9 cellular contexts compared by ENCODE assay signal in the genomic region with DNA sequence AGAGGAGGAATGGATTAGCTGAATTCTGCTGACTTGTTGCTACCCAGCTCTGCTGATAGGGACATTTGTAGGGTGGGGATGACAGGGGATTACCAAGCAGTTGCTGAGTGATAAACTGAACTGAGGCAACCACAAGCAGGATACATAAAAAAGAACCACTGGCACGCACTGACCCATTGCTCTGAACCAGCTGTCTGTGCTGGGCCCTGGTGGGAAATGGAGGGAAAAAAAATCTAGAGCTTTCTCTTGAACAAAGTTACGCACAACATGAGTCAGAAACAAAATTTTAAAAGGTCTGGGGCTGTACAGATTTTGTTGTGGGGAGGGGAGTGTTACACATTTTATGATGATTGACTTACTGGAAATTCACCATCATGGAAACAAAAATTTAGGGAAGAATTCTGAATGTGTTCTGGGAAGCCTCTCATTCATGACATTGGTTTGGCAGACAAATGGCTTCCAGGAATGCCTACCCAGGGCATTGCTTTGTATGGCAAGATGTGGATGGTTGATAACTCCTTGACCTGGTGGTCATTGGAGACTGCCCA. TPM values are rescaled to one million over a fixed set of nuclear protein-coding genes. Genes with fewer than 3 reads are reported as not detected.
DNase-seq lines count a peak whose midpoint lies in the region; ATAC-seq and TF ChIP-seq lines count a peak whose summit lies in the region.
"Had no signal": no experiment of that assay in that cellular context is flagged by ENCODE, and none has a peak within 500 bp of the region (broad histone marks: within the 10 kb centered on the region; RNA-seq: fewer than 3 reads in every experiment).

No MANE protein-coding gene starts in this region.

- TF ChIP-seq CTCF in WERI-Rb-1 (IDR thresholded peaks at IDR 0.05; ENCODE audit: low read depth, low read length), result no peak
- TF ChIP-seq CTCF in mucosa of descending colon (IDR thresholded peaks at IDR 0.05), result no peak

- H3K4me3 ChIP-seq in WERI-Rb-1 (ENCODE audit: low read depth, low read length) (no peak overlapping the region), mucosa of descending colon (no peak overlapping the region)
- H3K4me3 ChIP-seq: BLaER1 treated with 17β-estradiol and CSF1 and Interleukin-3, amounts not matched to agents 10 nM and 100 nM had no signal

- no peak overlapping the region for H3K27ac ChIP-seq in WERI-Rb-1

- peaks cover 11% of the 10 kb centered on the region for H3K4me1 ChIP-seq in mucosa of descending colon (ENCODE audit: low read depth)

- no peaks in the 10 kb centered on the region for H3K36me3 Mint-ChIP-seq in activated T-cell treated with anti-CD3 and anti-CD28 coated beads, Interleukin-2, amount 50 U/mL, for 24 hours (ENCODE audit: low read depth)

- no peaks in the 10 kb centered on the region for H3K9me3 Mint-ChIP-seq in activated T-cell treated with anti-CD3 and anti-CD28 coated beads, Interleukin-2, amount 50 U/mL, for 24 hours

- H3K36me3 ChIP-seq in WERI-Rb-1 (no peaks in the 10 kb centered on the region; the same call in 1 of the 2 replicates), mucosa of descending colon (ENCODE audit: low read depth) (no peaks in the 10 kb centered on the region)

- H3K27ac Mint-ChIP-seq in activated T-cell treated with anti-CD3 and anti-CD28 coated beads, Interleukin-2, amount 50 U/mL, for 24 hours, result peak overlapping the region; percentile 76

- no peaks in the 10 kb centered on the region for H3K9me3 ChIP-seq in WERI-Rb-1 (ENCODE audit: severe bottlenecking)
- H3K9me3 ChIP-seq in mucosa of descending colon, result no peaks in the 10 kb centered on the region
- H3K9me3 ChIP-seq: BLaER1 treated with 17β-estradiol and CSF1 and Interleukin-3, amounts not matched to agents 10 nM and 100 nM had no signal

- peak; percentile 82 for ATAC-seq in HG03064 (IDR thresholded peaks at IDR 0.05; ENCODE audit: low read depth, unreplicated experiment)
- peak; percentile 65 for ATAC-seq in mucosa of descending colon

- no peak overlapping the region for H3K4me3 Mint-ChIP-seq in activated T-cell treated with anti-CD3 and anti-CD28 coated beads, Interleukin-2, amount 50 U/mL, for 24 hours

- H3K27me3 Mint-ChIP-seq in activated T-cell treated with anti-CD3 and anti-CD28 coated beads, Interleukin-2, amount 50 U/mL, for 24 hours, result no peaks in the 10 kb centered on the region

- H3K4me1 Mint-ChIP-seq in activated T-cell treated with anti-CD3 and anti-CD28 coated beads, Interleukin-2, amount 50 U/mL, for 24 hours (ENCODE audit: low read depth), result peaks cover 54% of the 10 kb centered on the region

- intact Hi-C loops in mucosa of descending colon (cut with DNase I, micrococcal nuclease), result no loop called here

- no peak for DNase-seq in activated T-cell treated with anti-CD3 and anti-CD28 coated beads, Interleukin-2, amount 50 U/mL, for 24 hours
- DNase-seq in activated T-cell treated with anti-CD3 and anti-CD28 coated beads, Interleukin-2, amount 50 U/mL, for 48 hours, result no peak
- DNase-seq in WERI-Rb-1, result peak; percentile 46
- DNase-seq in mucosa of descending colon, result no peak
- no peak for DNase-seq in NCI-H2171 treated with DMSO at 0.1 percent for 48 hours (lab: John Stamatoyannopoulos, UW)
- DNase-seq in LoVo (ENCODE audit: low spot score), result no peak
- no peak for DNase-seq in NCI-H526 (lab: John Stamatoyannopoulos, UW)

- no peaks in the 10 kb centered on the region for H3K27me3 ChIP-seq in WERI-Rb-1 (ENCODE audit: insufficient read depth, low read depth, severe bottlenecking)
- H3K27me3 ChIP-seq: BLaER1 treated with 17β-estradiol and CSF1 and Interleukin-3, amounts not matched to agents 10 nM and 100 nM had no signal

RNA-seq across cellular contexts. Expression of gene FOXO3, which starts 37.7 kb away (rescaled TPM):
- total RNA-seq in mucosa of descending colon, result 10 to 100 TPM; 52.4 to 60.4 (median 60.1) TPM
